ENCODE assay signal across 1 cellular context in genomic region chr2:17545680-17546613, GRCh38.
TF ChIP-seq lines count a peak whose summit lies in the region.

No MANE protein-coding gene starts in this region.

TF ChIP-seq in HepG2, 621 proteins besides CTCF, POLR2A, EP300 and RAD21 (continued from another document and continues in another):
- TF ChIP-seq CSRNP2 (CRISPR knock-in tag; conservative IDR thresholded peaks at IDR 0.05; ENCODE audit: low read depth) (no peak), ZNF30 (CRISPR knock-in tag; IDR thresholded peaks at IDR 0.05) (no peak), ZBTB44 (CRISPR knock-in tag; IDR thresholded peaks at IDR 0.05) (no peak), SNRNP70 (IDR thresholded peaks at IDR 0.05; ENCODE audit: low read depth, low read length) (no peak), ZNF563 (CRISPR knock-in tag; IDR thresholded peaks at IDR 0.05) (no peak), ELF1 (CRISPR knock-in tag; IDR thresholded peaks at IDR 0.05) (no peak), ATF1 (CRISPR knock-in tag; IDR thresholded peaks at IDR 0.05) (0 out of 2 replicates have a peak, but pooled peaks have one; percentile 18), ZNF549 (CRISPR knock-in tag; IDR thresholded peaks at IDR 0.05) (no peak), ZHX1 (CRISPR knock-in tag; IDR thresholded peaks at IDR 0.05; ENCODE audit: low read depth) (no peak), ZNF510 (CRISPR knock-in tag; IDR thresholded peaks at IDR 0.05; ENCODE audit: low read depth) (no peak), IRF2 (CRISPR knock-in tag; IDR thresholded peaks at IDR 0.05) (no peak), KDM6A (CRISPR knock-in tag; IDR thresholded peaks at IDR 0.05; ENCODE audit: low read depth) (peak; percentile 84), BORCS8-MEF2B (CRISPR knock-in tag; IDR thresholded peaks at IDR 0.05) (no peak), KLF6 (CRISPR knock-in tag; IDR thresholded peaks at IDR 0.05) (no peak), TEAD3 (CRISPR knock-in tag; optimal IDR thresholded peaks at IDR 0.05; ENCODE audit: borderline replicate concordance) (no peak), ZSCAN22 (CRISPR knock-in tag; IDR thresholded peaks at IDR 0.05) (no peak), HHEX (CRISPR knock-in tag; IDR thresholded peaks at IDR 0.05) (no peak), HOXA5 (CRISPR knock-in tag; IDR thresholded peaks at IDR 0.05) (no peak), MAFG (CRISPR knock-in tag; IDR thresholded peaks at IDR 0.05) (no peak), ZNF251 (CRISPR knock-in tag; IDR thresholded peaks at IDR 0.05) (no peak), ATF2 (CRISPR knock-in tag; IDR thresholded peaks at IDR 0.05) (no peak), ZNF674 (CRISPR knock-in tag; IDR thresholded peaks at IDR 0.05; ENCODE audit: low read depth) (no peak), ZMYM2 (CRISPR knock-in tag; IDR thresholded peaks at IDR 0.05) (no peak), ZFP36 (IDR thresholded peaks at IDR 0.05; ENCODE audit: borderline replicate concordance, low read depth, low read length, partially characterized antibody) (no peak), EZH2 (conservative IDR thresholded peaks at IDR 0.05; ENCODE audit: low read depth, low read length) (no peak), AHR (CRISPR knock-in tag; IDR thresholded peaks at IDR 0.05) (no peak), ZNF274 (CRISPR knock-in tag; IDR thresholded peaks at IDR 0.05) (no peak), ZNF709 (CRISPR knock-in tag; IDR thresholded peaks at IDR 0.05) (no peak), ZFX (CRISPR knock-in tag; IDR thresholded peaks at IDR 0.05; ENCODE audit: low read depth) (no peak), ZSCAN21 (CRISPR knock-in tag; IDR thresholded peaks at IDR 0.05; ENCODE audit: borderline replicate concordance) (no peak), SMC3 (IDR thresholded peaks at IDR 0.05; ENCODE audit: low read length) (no peak), TRIM22 (IDR thresholded peaks at IDR 0.05) (no peak), HNRNPUL1 (IDR thresholded peaks at IDR 0.05; ENCODE audit: low read depth, low read length) (peak; percentile 95), SSRP1 (CRISPR knock-in tag; IDR thresholded peaks at IDR 0.05) (no peak), MAX (IDR thresholded peaks at IDR 0.05) (no peak), RBM22 (optimal IDR thresholded peaks at IDR 0.05; ENCODE audit: low read length) (no peak), ASH2L (IDR thresholded peaks at IDR 0.05; ENCODE audit: insufficient read length, low read depth, low read length) (peak; percentile 99), ZNF879 (CRISPR knock-in tag; IDR thresholded peaks at IDR 0.05) (no peak), ZZZ3 (CRISPR knock-in tag; IDR thresholded peaks at IDR 0.05; ENCODE audit: borderline replicate concordance) (no peak), ZNF446 (CRISPR knock-in tag; IDR thresholded peaks at IDR 0.05) (no peak)
- TF ChIP-seq, protein P1, sequence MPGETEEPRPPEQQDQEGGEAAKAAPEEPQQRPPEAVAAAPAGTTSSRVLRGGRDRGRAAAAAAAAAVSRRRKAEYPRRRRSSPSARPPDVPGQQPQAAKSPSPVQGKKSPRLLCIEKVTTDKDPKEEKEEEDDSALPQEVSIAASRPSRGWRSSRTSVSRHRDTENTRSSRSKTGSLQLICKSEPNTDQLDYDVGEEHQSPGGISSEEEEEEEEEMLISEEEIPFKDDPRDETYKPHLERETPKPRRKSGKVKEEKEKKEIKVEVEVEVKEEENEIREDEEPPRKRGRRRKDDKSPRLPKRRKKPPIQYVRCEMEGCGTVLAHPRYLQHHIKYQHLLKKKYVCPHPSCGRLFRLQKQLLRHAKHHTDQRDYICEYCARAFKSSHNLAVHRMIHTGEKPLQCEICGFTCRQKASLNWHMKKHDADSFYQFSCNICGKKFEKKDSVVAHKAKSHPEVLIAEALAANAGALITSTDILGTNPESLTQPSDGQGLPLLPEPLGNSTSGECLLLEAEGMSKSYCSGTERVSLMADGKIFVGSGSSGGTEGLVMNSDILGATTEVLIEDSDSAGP (CRISPR knock-in tag; IDR thresholded peaks at IDR 0.05; ENCODE audit: borderline replicate concordance): no peak
- TF ChIP-seq, protein P2, sequence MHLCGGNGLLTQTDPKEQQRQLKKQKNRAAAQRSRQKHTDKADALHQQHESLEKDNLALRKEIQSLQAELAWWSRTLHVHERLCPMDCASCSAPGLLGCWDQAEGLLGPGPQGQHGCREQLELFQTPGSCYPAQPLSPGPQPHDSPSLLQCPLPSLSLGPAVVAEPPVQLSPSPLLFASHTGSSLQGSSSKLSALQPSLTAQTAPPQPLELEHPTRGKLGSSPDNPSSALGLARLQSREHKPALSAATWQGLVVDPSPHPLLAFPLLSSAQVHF (CRISPR knock-in tag; IDR thresholded peaks at IDR 0.05): no peak
- TF ChIP-seq, protein P3, sequence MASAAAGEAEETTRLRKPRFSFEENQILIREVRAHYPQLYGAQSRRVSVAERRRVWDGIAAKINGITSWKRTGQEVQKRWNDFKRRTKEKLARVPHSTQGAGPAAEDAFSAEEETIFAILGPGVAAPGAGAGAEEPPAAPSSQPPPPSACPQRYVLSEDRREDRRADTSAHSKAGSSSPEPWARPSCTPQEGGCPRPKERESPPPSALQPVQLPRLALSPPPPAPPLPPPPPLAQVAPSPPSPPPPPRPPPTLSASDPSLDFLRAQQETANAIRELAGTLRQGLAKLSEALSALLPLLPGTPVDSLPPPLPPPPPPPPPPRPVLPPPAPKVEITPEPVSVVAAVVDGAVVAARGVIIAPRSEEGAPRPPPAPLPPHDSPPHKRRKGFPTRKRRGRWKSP (CRISPR knock-in tag; IDR thresholded peaks at IDR 0.05): no peak
- TF ChIP-seq, protein P4, sequence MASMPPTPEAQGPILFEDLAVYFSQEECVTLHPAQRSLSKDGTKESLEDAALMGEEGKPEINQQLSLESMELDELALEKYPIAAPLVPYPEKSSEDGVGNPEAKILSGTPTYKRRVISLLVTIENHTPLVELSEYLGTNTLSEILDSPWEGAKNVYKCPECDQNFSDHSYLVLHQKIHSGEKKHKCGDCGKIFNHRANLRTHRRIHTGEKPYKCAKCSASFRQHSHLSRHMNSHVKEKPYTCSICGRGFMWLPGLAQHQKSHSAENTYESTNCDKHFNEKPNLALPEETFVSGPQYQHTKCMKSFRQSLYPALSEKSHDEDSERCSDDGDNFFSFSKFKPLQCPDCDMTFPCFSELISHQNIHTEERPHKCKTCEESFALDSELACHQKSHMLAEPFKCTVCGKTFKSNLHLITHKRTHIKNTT (CRISPR knock-in tag; IDR thresholded peaks at IDR 0.05): no peak
- TF ChIP-seq, protein P5, sequence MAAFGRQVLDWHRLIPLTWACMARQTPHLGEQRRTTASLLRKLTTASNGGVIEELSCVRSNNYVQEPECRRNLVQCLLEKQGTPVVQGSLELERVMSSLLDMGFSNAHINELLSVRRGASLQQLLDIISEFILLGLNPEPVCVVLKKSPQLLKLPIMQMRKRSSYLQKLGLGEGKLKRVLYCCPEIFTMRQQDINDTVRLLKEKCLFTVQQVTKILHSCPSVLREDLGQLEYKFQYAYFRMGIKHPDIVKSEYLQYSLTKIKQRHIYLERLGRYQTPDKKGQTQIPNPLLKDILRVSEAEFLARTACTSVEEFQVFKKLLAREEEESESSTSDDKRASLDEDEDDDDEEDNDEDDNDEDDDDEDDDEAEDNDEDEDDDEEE (CRISPR knock-in tag; IDR thresholded peaks at IDR 0.05): no peak
- TF ChIP-seq, protein P6, sequence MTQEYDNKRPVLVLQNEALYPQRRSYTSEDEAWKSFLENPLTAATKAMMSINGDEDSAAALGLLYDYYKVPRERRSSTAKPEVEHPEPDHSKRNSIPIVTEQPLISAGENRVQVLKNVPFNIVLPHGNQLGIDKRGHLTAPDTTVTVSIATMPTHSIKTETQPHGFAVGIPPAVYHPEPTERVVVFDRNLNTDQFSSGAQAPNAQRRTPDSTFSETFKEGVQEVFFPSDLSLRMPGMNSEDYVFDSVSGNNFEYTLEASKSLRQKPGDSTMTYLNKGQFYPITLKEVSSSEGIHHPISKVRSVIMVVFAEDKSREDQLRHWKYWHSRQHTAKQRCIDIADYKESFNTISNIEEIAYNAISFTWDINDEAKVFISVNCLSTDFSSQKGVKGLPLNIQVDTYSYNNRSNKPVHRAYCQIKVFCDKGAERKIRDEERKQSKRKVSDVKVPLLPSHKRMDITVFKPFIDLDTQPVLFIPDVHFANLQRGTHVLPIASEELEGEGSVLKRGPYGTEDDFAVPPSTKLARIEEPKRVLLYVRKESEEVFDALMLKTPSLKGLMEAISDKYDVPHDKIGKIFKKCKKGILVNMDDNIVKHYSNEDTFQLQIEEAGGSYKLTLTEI (CRISPR knock-in tag; conservative IDR thresholded peaks at IDR 0.05): no peak
- TF ChIP-seq, protein P7, sequence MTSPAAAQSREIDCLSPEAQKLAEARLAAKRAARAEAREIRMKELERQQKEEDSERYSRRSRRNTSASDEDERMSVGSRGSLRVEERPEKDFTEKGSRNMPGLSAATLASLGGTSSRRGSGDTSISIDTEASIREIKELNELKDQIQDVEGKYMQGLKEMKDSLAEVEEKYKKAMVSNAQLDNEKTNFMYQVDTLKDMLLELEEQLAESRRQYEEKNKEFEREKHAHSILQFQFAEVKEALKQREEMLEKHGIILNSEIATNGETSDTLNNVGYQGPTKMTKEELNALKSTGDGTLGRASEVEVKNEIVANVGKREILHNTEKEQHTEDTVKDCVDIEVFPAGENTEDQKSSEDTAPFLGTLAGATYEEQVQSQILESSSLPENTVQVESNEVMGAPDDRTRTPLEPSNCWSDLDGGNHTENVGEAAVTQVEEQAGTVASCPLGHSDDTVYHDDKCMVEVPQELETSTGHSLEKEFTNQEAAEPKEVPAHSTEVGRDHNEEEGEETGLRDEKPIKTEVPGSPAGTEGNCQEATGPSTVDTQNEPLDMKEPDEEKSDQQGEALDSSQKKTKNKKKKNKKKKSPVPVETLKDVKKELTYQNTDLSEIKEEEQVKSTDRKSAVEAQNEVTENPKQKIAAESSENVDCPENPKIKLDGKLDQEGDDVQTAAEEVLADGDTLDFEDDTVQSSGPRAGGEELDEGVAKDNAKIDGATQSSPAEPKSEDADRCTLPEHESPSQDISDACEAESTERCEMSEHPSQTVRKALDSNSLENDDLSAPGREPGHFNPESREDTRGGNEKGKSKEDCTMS (CRISPR knock-in tag; conservative IDR thresholded peaks at IDR 0.05): no peak
